1 cellular context compared by ENCODE assay signal in genomic region chr11:68459886-68460740, GRCh38.
TF ChIP-seq lines count a peak whose summit lies in the region.

No MANE protein-coding gene starts in this region.

TF ChIP-seq in GM23338, 12 proteins besides CTCF, POLR2A, EP300 and RAD21 (continued from another document):
- no peak for TF ChIP-seq ZNF462 (CRISPR knock-in tag; IDR thresholded peaks at IDR 0.05)
- no peak for TF ChIP-seq REST (IDR thresholded peaks at IDR 0.05; ENCODE audit: unreplicated experiment)
- no peak for TF ChIP-seq EZH2 (IDR thresholded peaks at IDR 0.05; ENCODE audit: low read depth, unreplicated experiment)
- TF ChIP-seq POLR2AphosphoS5 (IDR thresholded peaks at IDR 0.05; ENCODE audit: low read depth): no peak
